18 cellular contexts compared by ENCODE assay signal in the genomic region with DNA sequence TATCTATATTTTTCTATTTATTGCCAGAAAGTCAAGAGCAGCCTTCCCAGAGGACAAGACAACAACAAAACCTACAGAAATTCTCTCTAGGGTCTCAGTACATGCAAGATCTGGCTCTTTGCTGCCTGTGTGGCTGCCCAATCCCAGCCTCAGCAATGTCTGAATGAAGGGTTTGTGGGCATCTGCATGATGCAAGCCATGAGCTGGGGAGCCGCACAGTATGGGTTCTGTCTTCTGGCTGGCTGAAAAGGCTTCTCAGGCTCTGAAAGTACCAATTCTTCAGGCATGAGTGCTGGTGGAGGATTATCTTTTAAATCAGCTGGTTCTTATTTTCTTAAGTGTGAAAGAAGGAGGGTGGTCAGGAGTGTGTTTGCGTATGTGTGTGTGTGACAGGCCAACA.
"Had no signal": no experiment of that assay in that cellular context is flagged by ENCODE, and none has a peak within 500 bp of the region (broad histone marks: within the 10 kb centered on the region; RNA-seq: fewer than 3 reads in every experiment).

No MANE protein-coding gene starts in this region.

- H3K4me1 Mint-ChIP-seq: activated CD4-positive, alpha-beta T cell treated with anti-CD3 and anti-CD28 coated beads for 36 hours; activated CD8-positive, alpha-beta memory T cell treated with anti-CD3 and anti-CD28 coated beads, Interleukin-2, amount 10 ng/mL, durations not matched to agents 7 days and 5 days; naive thymus-derived CD4-positive, alpha-beta T cell; T-helper 17 cell had no signal

- H3K27ac Mint-ChIP-seq: activated CD4-positive, alpha-beta memory T cell treated with anti-CD3 and anti-CD28 coated beads for 36 hours; activated CD4-positive, alpha-beta T cell treated with anti-CD3 and anti-CD28 coated beads for 36 hours; activated CD8-positive, alpha-beta memory T cell treated with anti-CD3 and anti-CD28 coated beads, Interleukin-2, amount 10 ng/mL, durations not matched to agents 7 days and 5 days; naive thymus-derived CD4-positive, alpha-beta T cell; T-helper 17 cell; type B pancreatic cell had no signal

- H3K36me3 ChIP-seq: esophagus squamous epithelium, neutrophil, right atrium auricular region, suprapubic skin had no signal

- DNase-seq: activated CD4-positive, alpha-beta memory T cell treated with anti-CD3 and anti-CD28 coated beads for 36 hours; activated CD4-positive, alpha-beta T cell treated with anti-CD3 and anti-CD28 coated beads for 36 hours; activated CD8-positive, alpha-beta memory T cell treated with anti-CD3 and anti-CD28 coated beads, Interleukin-2, amount 10 ng/mL, durations not matched to agents 7 days and 5 days; activated effector memory CD4-positive, alpha-beta T cell treated with Interleukin-2 at 50 U/mL for 16 hours; activated naive CD4-positive, alpha-beta T cell treated with anti-CD3 and anti-CD28 coated beads, Interleukin-2, amount 50 U/mL, for 16 hours; activated T-cell treated with anti-CD3 and anti-CD28 coated beads, Interleukin-2, amount 50 U/mL, for 1 hour; esophagus squamous epithelium; glutamatergic neuron; mucosa of descending colon; naive thymus-derived CD4-positive, alpha-beta T cell; stimulated activated CD4-positive, alpha-beta T cell treated with anti-CD3 and anti-CD28 coated beads, Interleukin-4, amount 100 ng/mL, for 24 hours; stimulated activated naive CD4-positive, alpha-beta T cell treated with Interleukin-2 at 50 U/mL for 16 hours; T-helper 17 cell had no signal

- H3K4me3 ChIP-seq: esophagus squamous epithelium, mucosa of descending colon, right atrium auricular region, skin epidermis, suprapubic skin had no signal

- H3K9me3 ChIP-seq: esophagus squamous epithelium, mucosa of descending colon, neutrophil, right atrium auricular region, suprapubic skin had no signal

- ATAC-seq: activated CD4-positive, alpha-beta T cell treated with anti-CD3 and anti-CD28 coated beads for 36 hours; activated CD8-positive, alpha-beta memory T cell treated with anti-CD3 and anti-CD28 coated beads, Interleukin-2, amount 10 ng/mL, durations not matched to agents 7 days and 5 days; mucosa of descending colon; naive thymus-derived CD4-positive, alpha-beta T cell; T-helper 17 cell had no signal

- H3K27ac ChIP-seq: esophagus squamous epithelium, neutrophil, right atrium auricular region, skin epidermis, suprapubic skin had no signal

- H3K4me1 ChIP-seq: esophagus squamous epithelium, right atrium auricular region, suprapubic skin had no signal

- H3K27me3 ChIP-seq: esophagus squamous epithelium, neutrophil, right atrium auricular region, suprapubic skin had no signal

- H3K27me3 Mint-ChIP-seq: type B pancreatic cell had no signal

- H3K36me3 Mint-ChIP-seq: activated CD4-positive, alpha-beta memory T cell treated with anti-CD3 and anti-CD28 coated beads for 36 hours; activated CD8-positive, alpha-beta memory T cell treated with anti-CD3 and anti-CD28 coated beads, Interleukin-2, amount 10 ng/mL, durations not matched to agents 7 days and 5 days; naive thymus-derived CD4-positive, alpha-beta T cell; type B pancreatic cell had no signal

- H3K4me3 Mint-ChIP-seq: activated CD4-positive, alpha-beta memory T cell treated with anti-CD3 and anti-CD28 coated beads for 36 hours; activated CD4-positive, alpha-beta T cell treated with anti-CD3 and anti-CD28 coated beads for 36 hours; activated CD8-positive, alpha-beta memory T cell treated with anti-CD3 and anti-CD28 coated beads, Interleukin-2, amount 10 ng/mL, durations not matched to agents 7 days and 5 days; naive thymus-derived CD4-positive, alpha-beta T cell; T-helper 17 cell; type B pancreatic cell had no signal

- H3K9me3 Mint-ChIP-seq: activated CD4-positive, alpha-beta memory T cell treated with anti-CD3 and anti-CD28 coated beads for 36 hours; type B pancreatic cell had no signal
